ENCODE assay signal across 1 cellular context in the genomic region with DNA sequence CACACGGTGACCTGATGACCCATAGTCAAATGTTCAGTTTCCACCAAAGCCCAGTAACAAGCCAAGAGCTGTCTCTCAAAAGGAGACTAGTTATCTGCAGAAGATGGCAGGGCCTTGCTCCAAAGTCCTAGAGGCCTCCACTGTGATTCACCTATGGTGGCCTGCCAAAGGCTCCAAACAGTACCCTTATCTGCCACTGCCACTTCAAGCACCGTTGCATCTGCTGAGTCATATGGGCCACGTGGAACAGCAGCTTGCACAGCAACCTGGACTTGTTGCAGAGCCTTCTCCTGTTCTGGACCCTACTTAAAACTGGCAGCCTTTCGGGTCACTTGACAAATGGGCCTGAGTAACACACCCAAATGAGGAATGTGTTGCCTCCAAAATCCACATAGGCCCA. TPM values are rescaled to one million over a fixed set of nuclear protein-coding genes. Genes with fewer than 3 reads are reported as not detected.
"Had no signal": no experiment of that assay in that cellular context is flagged by ENCODE, and none has a peak within 500 bp of the region (broad histone marks: within the 10 kb centered on the region; RNA-seq: fewer than 3 reads in every experiment).

No MANE protein-coding gene starts in this region.

RNA-seq across cellular contexts. Expression of gene CD226, which starts 27.6 kb away (rescaled TPM):
- total RNA-seq: HT-29 had no signal
